10 cellular contexts compared by ENCODE assay signal in genomic region chr17:35892091-35892637, GRCh38. TPM values are rescaled to one million over a fixed set of nuclear protein-coding genes. Genes with fewer than 3 reads are reported as not detected.
DNase-seq lines count a peak whose midpoint lies in the region; ATAC-seq lines count a peak whose summit lies in the region.
"Had no signal": no experiment of that assay in that cellular context is flagged by ENCODE, and none has a peak within 500 bp of the region (broad histone marks: within the 10 kb centered on the region; RNA-seq: fewer than 3 reads in every experiment).

No MANE protein-coding gene starts in this region.

- H3K36me3 Mint-ChIP-seq in activated CD4-positive, alpha-beta T cell treated with anti-CD3 and anti-CD28 coated beads, Interleukin-2, amount 10 ng/mL, durations not matched to agents 7 days and 5 days (ENCODE audit: low read depth), result peaks cover 1% of the 10 kb centered on the region

- peak; percentile 23 for DNase-seq in activated CD4-positive, alpha-beta T cell treated with anti-CD3 and anti-CD28 coated beads, Interleukin-2, amount 10 ng/mL, durations not matched to agents 7 days and 5 days
- peak; percentile 29 for DNase-seq in effector CD4-positive, alpha-beta T cell
- peak; percentile 50 to 51 for DNase-seq in stimulated activated CD4-positive, alpha-beta T cell treated with anti-CD3 and anti-CD28 coated beads, Interleukin-2, amount 100 ng/mL, for 48 hours
- DNase-seq in DMS153 treated with DMSO at 0.1 percent for 48 hours (lab: John Stamatoyannopoulos, UW; ENCODE audit: unreplicated experiment) (no peak), KBM-7 (no peak)
- DNase-seq: NCI-H526 treated with DMSO at 0.1 percent for 48 hours had no signal

- H3K27ac Mint-ChIP-seq in activated CD4-positive, alpha-beta T cell treated with anti-CD3 and anti-CD28 coated beads, Interleukin-2, amount 10 ng/mL, durations not matched to agents 7 days and 5 days, result peak overlapping the region; percentile 88

- CTCF ChIA-PET in activated CD4-positive, alpha-beta T cell treated with anti-CD3 and anti-CD28 coated beads, Interleukin-2, amount 10 ng/mL, durations not matched to agents 7 days and 5 days (lab: Charles Lee), result interaction anchor here (0.7 to 5.5 kb wide), 7 partner anchors 8 to 43 kb away, joined by 3 to 23 read pairs (median 4); partner anchors contain the start of gene CCL5

- peaks cover 4% of the 10 kb centered on the region for H3K9me3 Mint-ChIP-seq in activated CD4-positive, alpha-beta T cell treated with anti-CD3 and anti-CD28 coated beads, Interleukin-2, amount 10 ng/mL, durations not matched to agents 7 days and 5 days

- in situ Hi-C loops in KBM-7 (cut with MboI; ENCODE audit: low pct_unique_long_range_greater_than_20kb, low sequenced_read_pairs), result no loop called here

- POLR2A ChIA-PET in activated CD4-positive, alpha-beta T cell treated with anti-CD3 and anti-CD28 coated beads, Interleukin-2, amount 10 ng/mL, durations not matched to agents 7 days and 5 days (lab: Charles Lee), result no interaction called here

- peak; percentile 44 for ATAC-seq in HG03565 (IDR thresholded peaks at IDR 0.05; ENCODE audit: unreplicated experiment)
- ATAC-seq in GM19395 (IDR thresholded peaks at IDR 0.05; ENCODE audit: unreplicated experiment), result no peak
- no peak for ATAC-seq in HG02840 (IDR thresholded peaks at IDR 0.05; ENCODE audit: low FRiP score, unreplicated experiment)

- no peak overlapping the region for H3K4me3 Mint-ChIP-seq in activated CD4-positive, alpha-beta T cell treated with anti-CD3 and anti-CD28 coated beads, Interleukin-2, amount 10 ng/mL, durations not matched to agents 7 days and 5 days

- H3K4me1 Mint-ChIP-seq in activated CD4-positive, alpha-beta T cell treated with anti-CD3 and anti-CD28 coated beads, Interleukin-2, amount 10 ng/mL, durations not matched to agents 7 days and 5 days, result peaks cover 66% of the 10 kb centered on the region

- no peaks in the 10 kb centered on the region for H3K27me3 Mint-ChIP-seq in activated CD4-positive, alpha-beta T cell treated with anti-CD3 and anti-CD28 coated beads, Interleukin-2, amount 10 ng/mL, durations not matched to agents 7 days and 5 days

RNA-seq across cellular contexts. Expression of gene CCL5, which starts 12.0 kb away (rescaled TPM):
- total RNA-seq in activated CD4-positive, alpha-beta T cell treated with anti-CD3 and anti-CD28 coated beads, Interleukin-2, amount 10 ng/mL, durations not matched to agents 7 days and 5 days, result 10 to 100 TPM; 68.7 to 81.3 TPM

RNA-seq across cellular contexts. Expression of gene HEATR9, which starts 23.5 kb away (rescaled TPM):
- under 1 TPM; 0.17 to 0.27 TPM for total RNA-seq in activated CD4-positive, alpha-beta T cell treated with anti-CD3 and anti-CD28 coated beads, Interleukin-2, amount 10 ng/mL, durations not matched to agents 7 days and 5 days

RNA-seq across cellular contexts. Expression of gene RDM1, which starts 38.4 kb away (rescaled TPM):
- total RNA-seq in activated CD4-positive, alpha-beta T cell treated with anti-CD3 and anti-CD28 coated beads, Interleukin-2, amount 10 ng/mL, durations not matched to agents 7 days and 5 days, result 1 to 10 TPM; 7.0 to 7.9 TPM
- total RNA-seq: mononuclear cell had no signal

RNA-seq across cellular contexts. Expression of gene LYZL6, which starts 51.3 kb away (rescaled TPM):
- total RNA-seq in activated CD4-positive, alpha-beta T cell treated with anti-CD3 and anti-CD28 coated beads, Interleukin-2, amount 10 ng/mL, durations not matched to agents 7 days and 5 days, result not detected
- total RNA-seq: mononuclear cell had no signal

Comparison
In these comparisons a context has a peak if more than half of its experiments do, and no peak if none do; other contexts are left out.
1. DNase-seq: peak in activated CD4-positive, alpha-beta T cell treated with anti-CD3 and anti-CD28 coated beads, Interleukin-2, amount 10 ng/mL, durations not matched to agents 7 days and 5 days (single experiment), effector CD4-positive, alpha-beta T cell (single experiment) and stimulated activated CD4-positive, alpha-beta T cell treated with anti-CD3 and anti-CD28 coated beads, Interleukin-2, amount 100 ng/mL, for 48 hours (2 of 2); none in DMS153 treated with DMSO at 0.1 percent for 48 hours (single experiment) and KBM-7 (single experiment).